Comparison of ENCODE assay signal across 1 cellular context in the genomic region with DNA sequence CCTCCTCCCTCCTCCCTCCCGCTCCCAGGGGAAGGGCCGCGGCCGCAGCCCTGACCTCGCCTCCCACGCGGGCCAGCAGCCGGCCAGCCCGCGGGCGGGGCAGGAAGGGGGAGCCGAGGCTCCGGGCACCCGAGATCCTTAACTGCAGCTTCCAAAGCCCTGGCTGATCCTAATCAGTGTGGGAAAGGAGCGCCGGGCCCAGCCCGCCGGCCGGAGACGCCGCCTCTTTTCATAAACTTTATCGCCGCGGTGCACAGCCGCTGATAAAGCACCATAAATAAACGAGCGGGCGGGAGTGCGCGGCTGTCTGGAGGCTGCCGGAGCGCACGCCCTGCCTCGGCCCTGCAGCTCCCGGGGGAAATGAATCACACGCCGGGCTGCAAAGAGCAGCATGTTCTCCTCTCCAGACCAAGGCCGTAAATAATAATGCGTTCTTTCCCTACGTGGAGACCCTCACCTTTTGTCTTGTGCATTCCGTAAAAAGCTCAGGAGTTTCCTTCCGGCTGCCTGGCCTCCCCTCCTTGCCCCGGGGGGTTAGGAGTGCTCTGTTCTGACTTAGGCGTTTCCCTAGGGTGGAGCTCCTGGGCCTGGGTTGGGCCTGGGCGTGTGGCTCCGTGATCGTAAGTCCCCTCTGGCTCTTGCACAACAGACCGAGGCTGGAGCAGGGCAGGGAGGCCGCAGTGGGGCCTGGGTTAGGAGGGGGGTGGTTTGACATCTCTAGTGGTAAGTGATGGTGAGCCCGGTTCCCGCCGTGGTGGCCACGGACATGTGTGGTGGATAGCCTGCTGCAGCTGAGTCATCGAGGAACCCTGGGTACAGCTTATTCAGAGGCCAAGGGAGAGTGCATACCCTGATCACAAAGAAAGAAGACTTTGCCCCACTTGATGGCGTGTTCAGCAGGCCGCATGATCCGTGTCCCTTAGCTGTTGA.
TF ChIP-seq lines count a peak whose summit lies in the region.

No MANE protein-coding gene starts in this region.

TF ChIP-seq in K562, 482 proteins besides CTCF, POLR2A, EP300 and RAD21 (continued from another document and continues in another):
- TF ChIP-seq, protein P1, sequence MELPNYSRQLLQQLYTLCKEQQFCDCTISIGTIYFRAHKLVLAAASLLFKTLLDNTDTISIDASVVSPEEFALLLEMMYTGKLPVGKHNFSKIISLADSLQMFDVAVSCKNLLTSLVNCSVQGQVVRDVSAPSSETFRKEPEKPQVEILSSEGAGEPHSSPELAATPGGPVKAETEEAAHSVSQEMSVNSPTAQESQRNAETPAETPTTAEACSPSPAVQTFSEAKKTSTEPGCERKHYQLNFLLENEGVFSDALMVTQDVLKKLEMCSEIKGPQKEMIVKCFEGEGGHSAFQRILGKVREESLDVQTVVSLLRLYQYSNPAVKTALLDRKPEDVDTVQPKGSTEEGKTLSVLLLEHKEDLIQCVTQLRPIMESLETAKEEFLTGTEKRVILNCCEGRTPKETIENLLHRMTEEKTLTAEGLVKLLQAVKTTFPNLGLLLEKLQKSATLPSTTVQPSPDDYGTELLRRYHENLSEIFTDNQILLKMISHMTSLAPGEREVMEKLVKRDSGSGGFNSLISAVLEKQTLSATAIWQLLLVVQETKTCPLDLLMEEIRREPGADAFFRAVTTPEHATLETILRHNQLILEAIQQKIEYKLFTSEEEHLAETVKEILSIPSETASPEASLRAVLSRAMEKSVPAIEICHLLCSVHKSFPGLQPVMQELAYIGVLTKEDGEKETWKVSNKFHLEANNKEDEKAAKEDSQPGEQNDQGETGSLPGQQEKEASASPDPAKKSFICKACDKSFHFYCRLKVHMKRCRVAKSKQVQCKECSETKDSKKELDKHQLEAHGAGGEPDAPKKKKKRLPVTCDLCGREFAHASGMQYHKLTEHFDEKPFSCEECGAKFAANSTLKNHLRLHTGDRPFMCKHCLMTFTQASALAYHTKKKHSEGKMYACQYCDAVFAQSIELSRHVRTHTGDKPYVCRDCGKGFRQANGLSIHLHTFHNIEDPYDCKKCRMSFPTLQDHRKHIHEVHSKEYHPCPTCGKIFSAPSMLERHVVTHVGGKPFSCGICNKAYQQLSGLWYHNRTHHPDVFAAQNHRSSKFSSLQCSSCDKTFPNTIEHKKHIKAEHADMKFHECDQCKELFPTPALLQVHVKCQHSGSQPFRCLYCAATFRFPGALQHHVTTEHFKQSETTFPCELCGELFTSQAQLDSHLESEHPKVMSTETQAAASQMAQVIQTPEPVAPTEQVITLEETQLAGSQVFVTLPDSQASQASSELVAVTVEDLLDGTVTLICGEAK (IDR thresholded peaks at IDR 0.05) = peak; percentile 34; the same call in 1 of the 2 replicates
- TF ChIP-seq, protein P1 (CRISPR knock-in tag; IDR thresholded peaks at IDR 0.05) = no peak
- TF ChIP-seq DDX20 (tag; IDR thresholded peaks at IDR 0.05; ENCODE audit: low read depth) = no peak
- TF ChIP-seq E2F3 (CRISPR knock-in tag; IDR thresholded peaks at IDR 0.05) = 0 out of 2 replicates have a peak, but pooled peaks have one; percentile 64
- peak; percentile 61 for TF ChIP-seq ZKSCAN1 (IDR thresholded peaks at IDR 0.05; ENCODE audit: low read depth, low read length)
- TF ChIP-seq ATF6 (CRISPR knock-in tag; IDR thresholded peaks at IDR 0.05) = 0 out of 2 replicates have a peak, but pooled peaks have one; percentile 74
- no peak for TF ChIP-seq SMAD3 (CRISPR knock-in tag; conservative IDR thresholded peaks at IDR 0.05)
- no peak for TF ChIP-seq ZNF778 (CRISPR knock-in tag; IDR thresholded peaks at IDR 0.05)
- TF ChIP-seq ZNF133 (CRISPR knock-in tag; IDR thresholded peaks at IDR 0.05) = no peak
- TF ChIP-seq ZNF140 (CRISPR knock-in tag; IDR thresholded peaks at IDR 0.05) = no peak
- TF ChIP-seq RFX1 (IDR thresholded peaks at IDR 0.05) = no peak
- TF ChIP-seq SMAD4 (CRISPR knock-in tag; conservative IDR thresholded peaks at IDR 0.05) = peak; percentile 100
- TF ChIP-seq MAZ (CRISPR knock-in tag; conservative IDR thresholded peaks at IDR 0.05 in 1 of 2, IDR thresholded peaks at IDR 0.05 in 1 of 2) = peak; percentile 100
- no peak for TF ChIP-seq SMARCA5 (IDR thresholded peaks at IDR 0.05)
- no peak for TF ChIP-seq MECOM (CRISPR knock-in tag; IDR thresholded peaks at IDR 0.05)
- TF ChIP-seq, protein P2, sequence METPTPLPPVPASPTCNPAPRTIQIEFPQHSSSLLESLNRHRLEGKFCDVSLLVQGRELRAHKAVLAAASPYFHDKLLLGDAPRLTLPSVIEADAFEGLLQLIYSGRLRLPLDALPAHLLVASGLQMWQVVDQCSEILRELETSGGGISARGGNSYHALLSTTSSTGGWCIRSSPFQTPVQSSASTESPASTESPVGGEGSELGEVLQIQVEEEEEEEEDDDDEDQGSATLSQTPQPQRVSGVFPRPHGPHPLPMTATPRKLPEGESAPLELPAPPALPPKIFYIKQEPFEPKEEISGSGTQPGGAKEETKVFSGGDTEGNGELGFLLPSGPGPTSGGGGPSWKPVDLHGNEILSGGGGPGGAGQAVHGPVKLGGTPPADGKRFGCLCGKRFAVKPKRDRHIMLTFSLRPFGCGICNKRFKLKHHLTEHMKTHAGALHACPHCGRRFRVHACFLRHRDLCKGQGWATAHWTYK (CRISPR knock-in tag; IDR thresholded peaks at IDR 0.05) = peak; percentile 88
- TF ChIP-seq JUNB (CRISPR knock-in tag; conservative IDR thresholded peaks at IDR 0.05) = 0 out of 2 replicates have a peak, but pooled peaks have one; percentile 5
- TF ChIP-seq HEY1 (CRISPR knock-in tag; IDR thresholded peaks at IDR 0.05; ENCODE audit: borderline replicate concordance) = no peak
- TF ChIP-seq, protein P3, sequence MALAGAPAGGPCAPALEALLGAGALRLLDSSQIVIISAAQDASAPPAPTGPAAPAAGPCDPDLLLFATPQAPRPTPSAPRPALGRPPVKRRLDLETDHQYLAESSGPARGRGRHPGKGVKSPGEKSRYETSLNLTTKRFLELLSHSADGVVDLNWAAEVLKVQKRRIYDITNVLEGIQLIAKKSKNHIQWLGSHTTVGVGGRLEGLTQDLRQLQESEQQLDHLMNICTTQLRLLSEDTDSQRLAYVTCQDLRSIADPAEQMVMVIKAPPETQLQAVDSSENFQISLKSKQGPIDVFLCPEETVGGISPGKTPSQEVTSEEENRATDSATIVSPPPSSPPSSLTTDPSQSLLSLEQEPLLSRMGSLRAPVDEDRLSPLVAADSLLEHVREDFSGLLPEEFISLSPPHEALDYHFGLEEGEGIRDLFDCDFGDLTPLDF (CRISPR knock-in tag; IDR thresholded peaks at IDR 0.05) = peak; percentile 84
- TF ChIP-seq FUS (optimal IDR thresholded peaks at IDR 0.05; ENCODE audit: low read depth, low read length) = peak; percentile 53
- TF ChIP-seq, protein P4, sequence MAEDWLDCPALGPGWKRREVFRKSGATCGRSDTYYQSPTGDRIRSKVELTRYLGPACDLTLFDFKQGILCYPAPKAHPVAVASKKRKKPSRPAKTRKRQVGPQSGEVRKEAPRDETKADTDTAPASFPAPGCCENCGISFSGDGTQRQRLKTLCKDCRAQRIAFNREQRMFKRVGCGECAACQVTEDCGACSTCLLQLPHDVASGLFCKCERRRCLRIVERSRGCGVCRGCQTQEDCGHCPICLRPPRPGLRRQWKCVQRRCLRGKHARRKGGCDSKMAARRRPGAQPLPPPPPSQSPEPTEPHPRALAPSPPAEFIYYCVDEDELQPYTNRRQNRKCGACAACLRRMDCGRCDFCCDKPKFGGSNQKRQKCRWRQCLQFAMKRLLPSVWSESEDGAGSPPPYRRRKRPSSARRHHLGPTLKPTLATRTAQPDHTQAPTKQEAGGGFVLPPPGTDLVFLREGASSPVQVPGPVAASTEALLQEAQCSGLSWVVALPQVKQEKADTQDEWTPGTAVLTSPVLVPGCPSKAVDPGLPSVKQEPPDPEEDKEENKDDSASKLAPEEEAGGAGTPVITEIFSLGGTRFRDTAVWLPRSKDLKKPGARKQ (CRISPR knock-in tag; IDR thresholded peaks at IDR 0.05) = no peak
- peak; percentile 85 for TF ChIP-seq DPF2 (IDR thresholded peaks at IDR 0.05)
- no peak for TF ChIP-seq ZNF436 (CRISPR knock-in tag; IDR thresholded peaks at IDR 0.05)
- TF ChIP-seq MITF (IDR thresholded peaks at IDR 0.05) = no peak; the same call in 1 of the 2 replicates
- TF ChIP-seq LARP7 (IDR thresholded peaks at IDR 0.05) = no peak
- peak; percentile 69 for TF ChIP-seq NEUROD1 (IDR thresholded peaks at IDR 0.05; ENCODE audit: borderline replicate concordance, low read depth, low read length, partially characterized antibody)
- peak in 1 of 2 experiments; percentile 85; a peak in 2 of 4 replicates for TF ChIP-seq HDAC1 (IDR thresholded peaks at IDR 0.05)
- TF ChIP-seq PTBP1 (IDR thresholded peaks at IDR 0.05; ENCODE audit: low read depth, low read length) = no peak
- TF ChIP-seq POU5F1 (IDR thresholded peaks at IDR 0.05; ENCODE audit: borderline replicate concordance, low read depth, low read length, partially characterized antibody) = no peak
- no peak for TF ChIP-seq OTX1 (CRISPR knock-in tag; IDR thresholded peaks at IDR 0.05)
- peak; percentile 65; the same call in 1 of the 2 replicates for TF ChIP-seq GABPB1 (CRISPR knock-in tag; IDR thresholded peaks at IDR 0.05)
- TF ChIP-seq, protein P5, sequence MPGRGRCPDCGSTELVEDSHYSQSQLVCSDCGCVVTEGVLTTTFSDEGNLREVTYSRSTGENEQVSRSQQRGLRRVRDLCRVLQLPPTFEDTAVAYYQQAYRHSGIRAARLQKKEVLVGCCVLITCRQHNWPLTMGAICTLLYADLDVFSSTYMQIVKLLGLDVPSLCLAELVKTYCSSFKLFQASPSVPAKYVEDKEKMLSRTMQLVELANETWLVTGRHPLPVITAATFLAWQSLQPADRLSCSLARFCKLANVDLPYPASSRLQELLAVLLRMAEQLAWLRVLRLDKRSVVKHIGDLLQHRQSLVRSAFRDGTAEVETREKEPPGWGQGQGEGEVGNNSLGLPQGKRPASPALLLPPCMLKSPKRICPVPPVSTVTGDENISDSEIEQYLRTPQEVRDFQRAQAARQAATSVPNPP (IDR thresholded peaks at IDR 0.05; ENCODE audit: borderline replicate concordance, insufficient read depth, insufficient read length) = no peak
- TF ChIP-seq ATF1 (CRISPR knock-in tag; IDR thresholded peaks at IDR 0.05) = no peak
- peak; percentile 79 for TF ChIP-seq ATF1 (tag; IDR thresholded peaks at IDR 0.05)
- TF ChIP-seq NR0B1 (IDR thresholded peaks at IDR 0.05; ENCODE audit: partially characterized antibody) = no peak
